16 cellular contexts compared by ENCODE assay signal in genomic region chr12:23560611-23561010, GRCh38.
DNase-seq lines count a peak whose midpoint lies in the region; ATAC-seq and TF ChIP-seq lines count a peak whose summit lies in the region.
"Had no signal": no experiment of that assay in that cellular context is flagged by ENCODE, and none has a peak within 500 bp of the region (broad histone marks: within the 10 kb centered on the region; RNA-seq: fewer than 3 reads in every experiment).

No MANE protein-coding gene starts in this region.

- TF ChIP-seq CTCF in HFFc6 (IDR thresholded peaks at IDR 0.05) = no peak

- H3K4me3 Mint-ChIP-seq in HFFc6 = no peak overlapping the region
- H3K4me3 Mint-ChIP-seq: activated T-helper 17 cell treated with anti-CD3 and anti-CD28 coated beads, Interleukin-2, amount 50 U/mL, for 72 hours; B cell; neural progenitor cell; T-helper 17 cell had no signal

- no peaks in the 10 kb centered on the region for H3K27me3 Mint-ChIP-seq in HFFc6 (ENCODE audit: insufficient read depth)
- H3K27me3 Mint-ChIP-seq: activated T-helper 17 cell treated with anti-CD3 and anti-CD28 coated beads, Interleukin-2, amount 50 U/mL, for 72 hours; B cell; T-helper 17 cell had no signal

- peaks cover 29% of the 10 kb centered on the region for H3K9me3 Mint-ChIP-seq in HFFc6
- H3K9me3 Mint-ChIP-seq: neural progenitor cell had no signal

- no peak overlapping the region for H3K27ac Mint-ChIP-seq in HFFc6
- H3K27ac Mint-ChIP-seq: activated T-helper 17 cell treated with anti-CD3 and anti-CD28 coated beads, Interleukin-2, amount 50 U/mL, for 72 hours; B cell; neural progenitor cell; T-helper 17 cell had no signal

- DNase-seq in DMS153 (lab: John Stamatoyannopoulos, UW) = no peak
- no peak for DNase-seq in HFFc6
- no peak for DNase-seq in GM03348 (ENCODE audit: low spot score)
- DNase-seq: activated CD4-positive, alpha-beta T cell treated with anti-CD3 and anti-CD28 coated beads, Interleukin-2, amount 50 U/mL, for 4 hours; NCI-H1694 treated with DMSO at 0.1 percent for 48 hours; NCI-H526 treated with DMSO at 0.1 percent for 48 hours; substantia nigra; T-helper 17 cell had no signal

- ATAC-seq in GM18909 (IDR thresholded peaks at IDR 0.05; ENCODE audit: poor library complexity, unreplicated experiment) (peak; percentile 93), GM21528 (IDR thresholded peaks at IDR 0.05; ENCODE audit: low FRiP score, unreplicated experiment) (peak; percentile 85), HG03045 (IDR thresholded peaks at IDR 0.05; ENCODE audit: unreplicated experiment) (peak; percentile 57), HG03558 (IDR thresholded peaks at IDR 0.05; ENCODE audit: extremely low read depth, unreplicated experiment) (peak; percentile 95), GM18519 (IDR thresholded peaks at IDR 0.05; ENCODE audit: low FRiP score, unreplicated experiment) (no peak)
- ATAC-seq: activated T-helper 17 cell treated with anti-CD3 and anti-CD28 coated beads, Interleukin-2, amount 50 U/mL, for 72 hours; T-helper 17 cell had no signal

- H3K36me3 Mint-ChIP-seq in HFFc6 (ENCODE audit: low read depth) = no peaks in the 10 kb centered on the region; the same call in 1 of the 2 replicates

- H3K4me1 Mint-ChIP-seq in HFFc6 (ENCODE audit: low read depth) = no peaks in the 10 kb centered on the region
- H3K4me1 Mint-ChIP-seq: activated T-helper 17 cell treated with anti-CD3 and anti-CD28 coated beads, Interleukin-2, amount 50 U/mL, for 72 hours; B cell; T-helper 17 cell had no signal
